ENCODE assay signal across 9 cellular contexts in genomic region chr5:57316798-57317327, GRCh38.
A peak's percentile ranks its signal among the peaks of the same experiment; 100 is the strongest.
DNase-seq lines count a peak whose midpoint lies in the region; ATAC-seq and TF ChIP-seq lines count a peak whose summit lies in the region.
"Had no signal": no experiment of that assay in that cellular context is flagged by ENCODE, and none has a peak within 500 bp of the region (broad histone marks: within the 10 kb centered on the region; RNA-seq: fewer than 3 reads in every experiment).

No MANE protein-coding gene starts in this region.

- H3K4me3 ChIP-seq in colonic mucosa (no peak overlapping the region), coronary artery (no peak overlapping the region)
- no peak overlapping the region for H3K4me3 ChIP-seq in effector memory CD4-positive, alpha-beta T cell (ENCODE audit: insufficient read depth, low read depth, low read length, poor library complexity, severe bottlenecking)

- H3K27me3 Mint-ChIP-seq in nephron (ENCODE audit: low read depth): peaks cover 4% of the 10 kb centered on the region
- peaks cover 11 to 40% of the 10 kb centered on the region in 2 donors for H3K27me3 Mint-ChIP-seq in effector memory CD8-positive, alpha-beta T cell

- intact Hi-C loops in colonic mucosa (cut with DNase I): no loop called here

- no peak overlapping the region for H3K4me3 Mint-ChIP-seq in nephron
- H3K4me3 Mint-ChIP-seq in effector memory CD8-positive, alpha-beta T cell: no peak overlapping the region
- H3K4me3 Mint-ChIP-seq: central memory CD8-positive, alpha-beta T cell had no signal

- H3K27ac ChIP-seq in colonic mucosa: peak overlapping the region; percentile 57
- no peak overlapping the region for H3K27ac ChIP-seq in effector memory CD4-positive, alpha-beta T cell (ENCODE audit: insufficient read depth, low read length, poor library complexity, severe bottlenecking)
- no peak overlapping the region for H3K27ac ChIP-seq in coronary artery

- H3K9me3 Mint-ChIP-seq in nephron: peaks cover 5% of the 10 kb centered on the region
- H3K9me3 Mint-ChIP-seq in effector memory CD8-positive, alpha-beta T cell: no peaks in the 10 kb centered on the region
- H3K9me3 Mint-ChIP-seq: central memory CD8-positive, alpha-beta T cell had no signal

- ATAC-seq in effector memory CD8-positive, alpha-beta T cell (replicated peaks): no peak

- H3K27me3 ChIP-seq in colonic mucosa: no peaks in the 10 kb centered on the region
- H3K27me3 ChIP-seq in effector memory CD4-positive, alpha-beta T cell (replicated peaks; ENCODE audit: control insufficient read depth, insufficient read depth, low read length, poor library complexity, severe bottlenecking): no peaks in the 10 kb centered on the region

- no peak for TF ChIP-seq CTCF in colonic mucosa (IDR thresholded peaks at IDR 0.05)
- no peak for TF ChIP-seq CTCF in nephron (IDR thresholded peaks at IDR 0.05; ENCODE audit: unreplicated experiment in 3 of 3)
- no peak for TF ChIP-seq CTCF in coronary artery (IDR thresholded peaks at IDR 0.05)

- no peaks in the 10 kb centered on the region for H3K36me3 Mint-ChIP-seq in nephron (ENCODE audit: low read depth)
- H3K36me3 Mint-ChIP-seq in effector memory CD8-positive, alpha-beta T cell (ENCODE audit: insufficient read depth): no peaks in the 10 kb centered on the region

- peak overlapping the region; percentile 73 to 87 (median 78) for H3K27ac Mint-ChIP-seq in nephron
- no peak overlapping the region for H3K27ac Mint-ChIP-seq in effector memory CD8-positive, alpha-beta T cell

- H3K36me3 ChIP-seq in colonic mucosa: no peaks in the 10 kb centered on the region
- no peaks in the 10 kb centered on the region for H3K36me3 ChIP-seq in effector memory CD4-positive, alpha-beta T cell (ENCODE audit: control insufficient read depth, insufficient read depth, low read length)

- no peaks in the 10 kb centered on the region for H3K9me3 ChIP-seq in colonic mucosa
- no peaks in the 10 kb centered on the region for H3K9me3 ChIP-seq in effector memory CD4-positive, alpha-beta T cell (ENCODE audit: control insufficient read depth, low read length)

- no peaks in the 10 kb centered on the region for H3K4me1 ChIP-seq in colonic mucosa
- H3K4me1 ChIP-seq in effector memory CD4-positive, alpha-beta T cell (ENCODE audit: control insufficient read depth, insufficient read depth, low read length, poor library complexity, severe bottlenecking): no peaks in the 10 kb centered on the region

- H3K4me1 Mint-ChIP-seq in nephron: peaks cover 15% of the 10 kb centered on the region
- H3K4me1 Mint-ChIP-seq in effector memory CD8-positive, alpha-beta T cell (ENCODE audit: low read depth in 2 of 2): no peaks in the 10 kb centered on the region
- H3K4me1 Mint-ChIP-seq: central memory CD8-positive, alpha-beta T cell had no signal

- DNase-seq in GM04503 (ENCODE audit: low read depth) (peak; percentile 50), HT1080 (ENCODE audit: low read depth) (peak; percentile 90), colonic mucosa (peak; percentile 27), coronary artery (ENCODE audit: low spot score) (no peak)
- no peak for DNase-seq in effector memory CD8-positive, alpha-beta T cell
- no peak for DNase-seq in stimulated activated CD4-positive, alpha-beta T cell treated with anti-CD3 and anti-CD28 coated beads, Interleukin-2, amount 100 ng/mL, for 48 hours
- DNase-seq in effector memory CD4-positive, alpha-beta T cell: no peak

- H3K9ac ChIP-seq in colonic mucosa (ENCODE audit: low read depth in 2 of 2, low read length in 2 of 2): no peak overlapping the region

Comparison
In these comparisons a context has a peak if more than half of its experiments do, and no peak if none do; other contexts are left out.
1. DNase-seq: peak in GM04503 (single experiment), HT1080 (single experiment) and colonic mucosa (single experiment); none in effector memory CD8-positive, alpha-beta T cell (0 of 3), stimulated activated CD4-positive, alpha-beta T cell treated with anti-CD3 and anti-CD28 coated beads, Interleukin-2, amount 100 ng/mL, for 48 hours (0 of 2), effector memory CD4-positive, alpha-beta T cell (0 of 3) and coronary artery (single experiment).
2. H3K27ac Mint-ChIP-seq: peak in nephron (3 of 3); none in effector memory CD8-positive, alpha-beta T cell (0 of 2).